19 cellular contexts compared by ENCODE assay signal in the genomic region with DNA sequence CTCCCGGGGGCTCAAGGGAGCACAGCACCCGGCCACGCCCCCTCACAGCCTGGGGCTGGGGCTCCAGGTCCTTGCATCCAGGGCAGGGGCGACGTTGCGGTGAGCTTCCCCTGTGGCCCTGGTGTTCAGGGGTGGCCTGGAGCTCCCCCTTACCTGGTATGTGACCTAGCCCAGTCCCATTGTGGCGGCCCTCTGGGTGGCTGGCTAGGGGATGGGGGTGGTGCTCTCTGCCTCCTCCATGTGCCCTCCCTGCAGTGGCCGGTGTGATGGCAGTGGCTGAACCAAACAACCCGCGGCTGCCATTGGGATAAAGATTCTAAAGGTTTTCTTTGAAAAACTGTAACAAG.
DNase-seq lines count a peak whose midpoint lies in the region; ATAC-seq and TF ChIP-seq lines count a peak whose summit lies in the region.
"Had no signal": no experiment of that assay in that cellular context is flagged by ENCODE, and none has a peak within 500 bp of the region (broad histone marks: within the 10 kb centered on the region; RNA-seq: fewer than 3 reads in every experiment).

No MANE protein-coding gene starts in this region.

- H3K27ac Mint-ChIP-seq in WTC11 = no peak overlapping the region
- H3K27ac Mint-ChIP-seq in CD4-positive, alpha-beta memory T cell = no peak overlapping the region
- H3K27ac Mint-ChIP-seq: B cell; CD8-positive, alpha-beta memory T cell had no signal

- CTCF ChIA-PET in WTC11 (lab: Charles Lee) = no interaction called here
- CTCF ChIA-PET in CD4-positive, alpha-beta memory T cell (lab: Charles Lee; ENCODE audit: partially characterized antibody) = no interaction called here

- no peaks in the 10 kb centered on the region for H3K27me3 Mint-ChIP-seq in WTC11 (ENCODE audit: low read depth)
- no peaks in the 10 kb centered on the region for H3K27me3 Mint-ChIP-seq in CD4-positive, alpha-beta memory T cell
- H3K27me3 Mint-ChIP-seq: B cell; CD8-positive, alpha-beta memory T cell had no signal

- POLR2A ChIA-PET in WTC11 (lab: Charles Lee) = no interaction called here
- POLR2A ChIA-PET in CD4-positive, alpha-beta memory T cell (lab: Charles Lee; ENCODE audit: partially characterized antibody) = no interaction called here

- peak in 2 of 3 donors; percentile 34 to 55 for DNase-seq in right cardiac atrium
- DNase-seq in Right ventricle myocardium superior = no peak
- DNase-seq in WTC11 (ENCODE audit: low spot score) = peak; percentile 10
- peak; percentile 30 for DNase-seq in osteoblast (ENCODE audit: insufficient read length, low spot score, missing footprints)
- DNase-seq in aorta = peak in 1 of 2 donors; percentile 70
- no peak for DNase-seq in CD4-positive, alpha-beta memory T cell
- DNase-seq: CD8-positive, alpha-beta memory T cell; COR-L47; DMS 273 treated with DMSO at 0.1 percent for 48 hours; DMS53; DND-41; EL; GOT3 had no signal

- H3K79me2 ChIP-seq in osteoblast (ENCODE audit: insufficient read depth, low read length) = no peaks in the 10 kb centered on the region

- no peak overlapping the region for H3K27ac ChIP-seq in right cardiac atrium (ENCODE audit: low read length)
- H3K27ac ChIP-seq in osteoblast (ENCODE audit: low read depth, low read length) = no peak overlapping the region
- no peak overlapping the region for H3K27ac ChIP-seq in aorta (ENCODE audit: low read depth in 1 of 2, low read length in 2 of 2)
- no peak overlapping the region for H3K27ac ChIP-seq in CD4-positive, alpha-beta memory T cell (ENCODE audit: low read depth, low read length)
- H3K27ac ChIP-seq: BLaER1 treated with 17β-estradiol and CSF1 and Interleukin-3, amounts not matched to agents 10 nM and 100 nM had no signal

- H3K9me3 Mint-ChIP-seq in WTC11 = peaks cover 19% of the 10 kb centered on the region
- peaks cover 0 to 3% (median 0%) of the 10 kb centered on the region in 8 donors for H3K9me3 Mint-ChIP-seq in CD4-positive, alpha-beta memory T cell
- H3K9me3 Mint-ChIP-seq: CD8-positive, alpha-beta memory T cell had no signal

- H3K27me3 ChIP-seq in right cardiac atrium (ENCODE audit: control insufficient read depth, insufficient read depth) = no peaks in the 10 kb centered on the region
- H3K27me3 ChIP-seq in osteoblast (ENCODE audit: insufficient read depth, low read length) = no peaks in the 10 kb centered on the region
- H3K27me3 ChIP-seq in aorta (ENCODE audit: control insufficient read depth in 1 of 2, insufficient read depth in 2 of 2, low read length in 1 of 2) = no peaks in the 10 kb centered on the region
- H3K27me3 ChIP-seq in CD4-positive, alpha-beta memory T cell (ENCODE audit: insufficient read depth, low read length) = no peaks in the 10 kb centered on the region
- H3K27me3 ChIP-seq: BLaER1 treated with 17β-estradiol and CSF1 and Interleukin-3, amounts not matched to agents 10 nM and 100 nM had no signal

- H3K4me3 Mint-ChIP-seq in WTC11 = no peak overlapping the region
- H3K4me3 Mint-ChIP-seq in CD4-positive, alpha-beta memory T cell = no peak overlapping the region
- H3K4me3 Mint-ChIP-seq: B cell; CD8-positive, alpha-beta memory T cell had no signal

- WGBS in right cardiac atrium = 88% methylated on average over 10 of the region's 10 CpGs
- WGBS in aorta, 2 donors = 69 to 71% methylated on average over 9 to 10 of the region's 10 CpGs

- H3K9me3 ChIP-seq in right cardiac atrium (ENCODE audit: control insufficient read depth, low read length) (no peaks in the 10 kb centered on the region), osteoblast (ENCODE audit: low read depth, low read length) (no peaks in the 10 kb centered on the region), aorta (ENCODE audit: control insufficient read depth, low read length) (no peaks in the 10 kb centered on the region)
- H3K9me3 ChIP-seq in CD4-positive, alpha-beta memory T cell (ENCODE audit: control insufficient read depth in 1 of 2, low read length in 2 of 2) = no peaks in the 10 kb centered on the region
- H3K9me3 ChIP-seq: HAP-1 had no signal

- 0 out of 2 replicates have a peak, but pooled peaks cover 3% of the 10 kb centered on the region for H3K36me3 Mint-ChIP-seq in WTC11
- no peaks in the 10 kb centered on the region for H3K36me3 Mint-ChIP-seq in CD4-positive, alpha-beta memory T cell
- H3K36me3 Mint-ChIP-seq: CD8-positive, alpha-beta memory T cell had no signal

- H4K20me1 ChIP-seq in osteoblast (ENCODE audit: insufficient read depth, low read length) = no peaks in the 10 kb centered on the region
- H4K20me1 ChIP-seq: BLaER1 treated with 17β-estradiol and CSF1 and Interleukin-3, amounts not matched to agents 10 nM and 100 nM had no signal

- no peaks in the 10 kb centered on the region for H3K4me1 Mint-ChIP-seq in WTC11
- H3K4me1 Mint-ChIP-seq in CD4-positive, alpha-beta memory T cell = no peaks in the 10 kb centered on the region
- H3K4me1 Mint-ChIP-seq: B cell; CD8-positive, alpha-beta memory T cell had no signal

- no peak overlapping the region for H3K4me2 ChIP-seq in osteoblast (ENCODE audit: insufficient read depth, low read length)
- H3K4me2 ChIP-seq: BLaER1 treated with 17β-estradiol and CSF1 and Interleukin-3, amounts not matched to agents 10 nM and 100 nM had no signal

- intact Hi-C loops in right cardiac atrium (cut with DNase I) = no loop called here
- intact Hi-C loops in Right ventricle myocardium superior (cut with DNase I) = no loop called here
- intact Hi-C loops in aorta (cut with DNase I) = no loop called here
- intact Hi-C loops in CD4-positive, alpha-beta memory T cell (cut with micrococcal nuclease) = no loop called here

- H3K36me3 ChIP-seq in osteoblast (ENCODE audit: insufficient read depth, low read length) (no peaks in the 10 kb centered on the region), aorta (ENCODE audit: control insufficient read depth in 1 of 2, insufficient read depth in 2 of 2, low read length in 1 of 2) (no peaks in the 10 kb centered on the region)
- no peaks in the 10 kb centered on the region for H3K36me3 ChIP-seq in CD4-positive, alpha-beta memory T cell (ENCODE audit: insufficient read depth, low read length)
- H3K36me3 ChIP-seq: BLaER1 treated with 17β-estradiol and CSF1 and Interleukin-3, amounts not matched to agents 10 nM and 100 nM; HAP-1 had no signal

- TF ChIP-seq CTCF in WTC11 (IDR thresholded peaks at IDR 0.05) = no peak
- no peak for TF ChIP-seq CTCF in osteoblast (IDR thresholded peaks at IDR 0.05; ENCODE audit: extremely low read depth, low read depth, low read length)

- H2AFZ ChIP-seq in osteoblast (ENCODE audit: low read length) = no peak overlapping the region

- H3K4me3 ChIP-seq in right cardiac atrium (ENCODE audit: low read length) (no peak overlapping the region), osteoblast (ENCODE audit: insufficient read depth, low read length) (no peak overlapping the region), aorta (ENCODE audit: low read length in 2 of 2) (no peak overlapping the region)
- H3K4me3 ChIP-seq in CD4-positive, alpha-beta memory T cell (ENCODE audit: low read length in 2 of 2) = no peak overlapping the region
- H3K4me3 ChIP-seq: BLaER1 treated with 17β-estradiol and CSF1 and Interleukin-3, amounts not matched to agents 10 nM and 100 nM; GM12878; HAP-1 had no signal

- no peaks in the 10 kb centered on the region for H3K4me1 ChIP-seq in right cardiac atrium (ENCODE audit: control insufficient read depth, insufficient read depth, low read length)
- no peaks in the 10 kb centered on the region for H3K4me1 ChIP-seq in osteoblast (ENCODE audit: insufficient read depth, low read length)
- no peaks in the 10 kb centered on the region for H3K4me1 ChIP-seq in aorta (ENCODE audit: control insufficient read depth in 1 of 2, insufficient read depth in 2 of 2, low read length in 2 of 2)
- no peaks in the 10 kb centered on the region for H3K4me1 ChIP-seq in CD4-positive, alpha-beta memory T cell (ENCODE audit: insufficient read depth, low read length)
- H3K4me1 ChIP-seq: BLaER1 treated with 17β-estradiol and CSF1 and Interleukin-3, amounts not matched to agents 10 nM and 100 nM; HAP-1 had no signal

- no peak for ATAC-seq in right cardiac atrium
- ATAC-seq in Right ventricle myocardium superior (ENCODE audit: poor library complexity) = no peak
- peak; percentile 34 for ATAC-seq in WTC11
- ATAC-seq in aorta (ENCODE audit: low FRiP score) = peak; percentile 7
- no peak for ATAC-seq in GM19455 (IDR thresholded peaks at IDR 0.05; ENCODE audit: unreplicated experiment)
- ATAC-seq: GM12878, HepG2 had no signal

TF ChIP-seq in WTC11, 78 proteins besides CTCF, POLR2A, EP300 and RAD21 (continues in another document):
- TF ChIP-seq RELA (CRISPR knock-in tag; IDR thresholded peaks at IDR 0.05; ENCODE audit: borderline replicate concordance) = no peak
- TF ChIP-seq, protein P1, sequence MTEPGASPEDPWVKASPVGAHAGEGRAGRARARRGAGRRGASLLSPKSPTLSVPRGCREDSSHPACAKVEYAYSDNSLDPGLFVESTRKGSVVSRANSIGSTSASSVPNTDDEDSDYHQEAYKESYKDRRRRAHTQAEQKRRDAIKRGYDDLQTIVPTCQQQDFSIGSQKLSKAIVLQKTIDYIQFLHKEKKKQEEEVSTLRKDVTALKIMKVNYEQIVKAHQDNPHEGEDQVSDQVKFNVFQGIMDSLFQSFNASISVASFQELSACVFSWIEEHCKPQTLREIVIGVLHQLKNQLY (CRISPR knock-in tag; IDR thresholded peaks at IDR 0.05) = no peak
- TF ChIP-seq JUN (CRISPR knock-in tag; IDR thresholded peaks at IDR 0.05) = no peak
- TF ChIP-seq, protein P2, sequence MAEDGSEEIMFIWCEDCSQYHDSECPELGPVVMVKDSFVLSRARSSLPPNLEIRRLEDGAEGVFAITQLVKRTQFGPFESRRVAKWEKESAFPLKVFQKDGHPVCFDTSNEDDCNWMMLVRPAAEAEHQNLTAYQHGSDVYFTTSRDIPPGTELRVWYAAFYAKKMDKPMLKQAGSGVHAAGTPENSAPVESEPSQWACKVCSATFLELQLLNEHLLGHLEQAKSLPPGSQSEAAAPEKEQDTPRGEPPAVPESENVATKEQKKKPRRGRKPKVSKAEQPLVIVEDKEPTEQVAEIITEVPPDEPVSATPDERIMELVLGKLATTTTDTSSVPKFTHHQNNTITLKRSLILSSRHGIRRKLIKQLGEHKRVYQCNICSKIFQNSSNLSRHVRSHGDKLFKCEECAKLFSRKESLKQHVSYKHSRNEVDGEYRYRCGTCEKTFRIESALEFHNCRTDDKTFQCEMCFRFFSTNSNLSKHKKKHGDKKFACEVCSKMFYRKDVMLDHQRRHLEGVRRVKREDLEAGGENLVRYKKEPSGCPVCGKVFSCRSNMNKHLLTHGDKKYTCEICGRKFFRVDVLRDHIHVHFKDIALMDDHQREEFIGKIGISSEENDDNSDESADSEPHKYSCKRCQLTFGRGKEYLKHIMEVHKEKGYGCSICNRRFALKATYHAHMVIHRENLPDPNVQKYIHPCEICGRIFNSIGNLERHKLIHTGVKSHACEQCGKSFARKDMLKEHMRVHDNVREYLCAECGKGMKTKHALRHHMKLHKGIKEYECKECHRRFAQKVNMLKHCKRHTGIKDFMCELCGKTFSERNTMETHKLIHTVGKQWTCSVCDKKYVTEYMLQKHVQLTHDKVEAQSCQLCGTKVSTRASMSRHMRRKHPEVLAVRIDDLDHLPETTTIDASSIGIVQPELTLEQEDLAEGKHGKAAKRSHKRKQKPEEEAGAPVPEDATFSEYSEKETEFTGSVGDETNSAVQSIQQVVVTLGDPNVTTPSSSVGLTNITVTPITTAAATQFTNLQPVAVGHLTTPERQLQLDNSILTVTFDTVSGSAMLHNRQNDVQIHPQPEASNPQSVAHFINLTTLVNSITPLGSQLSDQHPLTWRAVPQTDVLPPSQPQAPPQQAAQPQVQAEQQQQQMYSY (CRISPR knock-in tag; IDR thresholded peaks at IDR 0.05) = no peak

Comparison
In these comparisons a context has a peak if more than half of its experiments do, and no peak if none do; other contexts are left out.
1. DNase-seq: peak in right cardiac atrium (2 of 3), WTC11 (single experiment) and osteoblast (single experiment); none in Right ventricle myocardium superior (single experiment) and CD4-positive, alpha-beta memory T cell (0 of 5).
2. ATAC-seq: peak in WTC11 (single experiment) and aorta (single experiment); none in right cardiac atrium (0 of 2), Right ventricle myocardium superior (single experiment) and GM19455 (single experiment).